In genomic region chr2:238378230-238379095, GRCh38 we compare ENCODE assay signal across 17 cellular contexts. TPM values are rescaled to one million over a fixed set of nuclear protein-coding genes. Genes with fewer than 3 reads are reported as not detected.
DNase-seq lines count a peak whose midpoint lies in the region; ATAC-seq lines count a peak whose summit lies in the region.
"Had no signal": no experiment of that assay in that cellular context is flagged by ENCODE, and none has a peak within 500 bp of the region (broad histone marks: within the 10 kb centered on the region; RNA-seq: fewer than 3 reads in every experiment).

No MANE protein-coding gene starts in this region.

- peaks cover 10 to 25% (median 19%) of the 10 kb centered on the region in 3 donors for H3K4me1 ChIP-seq in skeletal muscle tissue (ENCODE audit: control insufficient read depth in 3 of 3, insufficient read depth in 3 of 3, low read length in 3 of 3)

- peaks cover 0 to 1% of the 10 kb centered on the region in 2 donors for H3K36me3 Mint-ChIP-seq in activated T-cell treated with anti-CD3 and anti-CD28 coated beads, Interleukin-2, amount 50 U/mL, for 72 hours (ENCODE audit: insufficient read depth in 2 of 2)
- H3K36me3 Mint-ChIP-seq in activated T-cell treated with anti-CD3 and anti-CD28 coated beads, Interleukin-2, amount 50 U/mL, for 24 hours (ENCODE audit: low read depth), result peaks cover 5% of the 10 kb centered on the region

- H3K9me3 Mint-ChIP-seq in activated T-cell treated with anti-CD3 and anti-CD28 coated beads, Interleukin-2, amount 50 U/mL, for 72 hours, result peaks cover 0 to 2% of the 10 kb centered on the region in 2 donors
- H3K9me3 Mint-ChIP-seq in activated T-cell treated with anti-CD3 and anti-CD28 coated beads, Interleukin-2, amount 50 U/mL, for 24 hours, result no peaks in the 10 kb centered on the region
- H3K9me3 Mint-ChIP-seq: CD8-positive, alpha-beta T cell had no signal

- H3K4me3 Mint-ChIP-seq in activated T-cell treated with anti-CD3 and anti-CD28 coated beads, Interleukin-2, amount 50 U/mL, for 72 hours, result no peak overlapping the region
- no peak overlapping the region for H3K4me3 Mint-ChIP-seq in activated T-cell treated with anti-CD3 and anti-CD28 coated beads, Interleukin-2, amount 50 U/mL, for 24 hours
- H3K4me3 Mint-ChIP-seq: CD8-positive, alpha-beta T cell; GM23338 had no signal

- peaks cover 0 to 9% (median 8%) of the 10 kb centered on the region in 3 donors for H3K36me3 ChIP-seq in skeletal muscle tissue (ENCODE audit: control insufficient read depth in 3 of 3, insufficient read depth in 3 of 3, low read length in 3 of 3)
- H3K36me3 ChIP-seq: lower lobe of right lung, prostate gland, vagina had no signal

- H3K9me3 ChIP-seq in skeletal muscle tissue (ENCODE audit: control insufficient read depth in 3 of 3, low read length in 3 of 3), result no peaks in the 10 kb centered on the region
- H3K9me3 ChIP-seq: gastroesophageal sphincter, lower lobe of right lung, prostate gland, vagina had no signal

- peak; percentile 11 to 25 for ATAC-seq in activated T-cell treated with anti-CD3 and anti-CD28 coated beads, Interleukin-2, amount 50 U/mL, for 72 hours (replicated peaks in 1 of 2)
- ATAC-seq in Right ventricle myocardium superior (ENCODE audit: poor library complexity), result peak; percentile 90
- ATAC-seq: CD8-positive, alpha-beta T cell; gastroesophageal sphincter; GM23338 had no signal

- in situ Hi-C loops in ACHN (cut with HindIII; ENCODE audit: low pct_ligation_motif_present, low pct_unique_long_range_greater_than_20kb, low sequenced_read_pairs), result no loop called here

- intact Hi-C loops in Right ventricle myocardium superior (cut with DNase I), result no loop called here

- peaks cover 27% of the 10 kb centered on the region for H3K4me1 Mint-ChIP-seq in activated T-cell treated with anti-CD3 and anti-CD28 coated beads, Interleukin-2, amount 50 U/mL, for 72 hours (ENCODE audit: low read depth)
- peaks cover 30% of the 10 kb centered on the region for H3K4me1 Mint-ChIP-seq in activated T-cell treated with anti-CD3 and anti-CD28 coated beads, Interleukin-2, amount 50 U/mL, for 24 hours (ENCODE audit: low read depth)

- no peaks in the 10 kb centered on the region for H3K27me3 Mint-ChIP-seq in activated T-cell treated with anti-CD3 and anti-CD28 coated beads, Interleukin-2, amount 50 U/mL, for 72 hours (ENCODE audit: low read depth)
- H3K27me3 Mint-ChIP-seq in activated T-cell treated with anti-CD3 and anti-CD28 coated beads, Interleukin-2, amount 50 U/mL, for 24 hours, result no peaks in the 10 kb centered on the region

- DNase-seq in activated T-cell treated with anti-CD3 and anti-CD28 coated beads, Interleukin-2, amount 50 U/mL, for 72 hours, result no peak
- DNase-seq in activated T-cell treated with anti-CD3 and anti-CD28 coated beads, Interleukin-2, amount 50 U/mL, for 24 hours, result no peak
- DNase-seq in NCI-H774 (lab: John Stamatoyannopoulos, UW) (peak; percentile 7), Right ventricle myocardium superior (no peak), GM19240 (ENCODE audit: insufficient read length, low spot score) (no peak), ACHN (no peak), HK-2 (ENCODE audit: unreplicated experiment) (no peak)
- DNase-seq: MM.1S; naive thymus-derived CD4-positive, alpha-beta T cell; NCI-H2029 treated with DMSO at 0.1 percent for 48 hours had no signal

- H3K9ac ChIP-seq in skeletal muscle tissue (ENCODE audit: low read depth in 1 of 3, low read length in 3 of 3), result peak overlapping the region in 2 of 3 donors; percentile 45 to 51

- H3K27me3 ChIP-seq in skeletal muscle tissue (ENCODE audit: control insufficient read depth in 3 of 3, insufficient read depth in 3 of 3, low read length in 3 of 3), result no peaks in the 10 kb centered on the region
- H3K27me3 ChIP-seq: gastroesophageal sphincter, vagina had no signal

- H3K27ac ChIP-seq in skeletal muscle tissue (ENCODE audit: low read depth, low read length), result peak overlapping the region; percentile 68
- H3K27ac ChIP-seq: gastroesophageal sphincter, lower lobe of right lung, prostate gland, vagina had no signal

- peak overlapping the region in 1 of 3 donors; percentile 29 for H3K4me3 ChIP-seq in skeletal muscle tissue (ENCODE audit: low read length in 3 of 3)
- H3K4me3 ChIP-seq: gastroesophageal sphincter, GM23338, lower lobe of right lung, prostate gland, vagina had no signal

- H3K27ac Mint-ChIP-seq in activated T-cell treated with anti-CD3 and anti-CD28 coated beads, Interleukin-2, amount 50 U/mL, for 72 hours, result no peak overlapping the region
- no peak overlapping the region for H3K27ac Mint-ChIP-seq in activated T-cell treated with anti-CD3 and anti-CD28 coated beads, Interleukin-2, amount 50 U/mL, for 24 hours
- H3K27ac Mint-ChIP-seq: CD8-positive, alpha-beta T cell; GM23338 had no signal

RNA-seq across cellular contexts. Expression of gene ASB1, which starts 48.3 kb away (rescaled TPM):
- total RNA-seq in activated T-cell treated with anti-CD3 and anti-CD28 coated beads, Interleukin-2, amount 50 U/mL, for 72 hours, result 10 to 100 TPM; 49.2 to 52.3 TPM
- total RNA-seq in Right ventricle myocardium superior (69.8 TPM), skeletal muscle tissue (26.6 TPM)

RNA-seq across cellular contexts. Expression of gene TRAF3IP1, which starts 58.1 kb away (rescaled TPM):
- 10 to 100 TPM in 1 of 2 donors, 1 to 10 TPM in 1; 7.0 to 13.1 TPM for total RNA-seq in activated T-cell treated with anti-CD3 and anti-CD28 coated beads, Interleukin-2, amount 50 U/mL, for 72 hours
- 13.6 TPM for total RNA-seq in Right ventricle myocardium superior
- total RNA-seq in skeletal muscle tissue, result 4.2 TPM
